Comparison of ENCODE assay signal across 22 cellular contexts in genomic region chr2:54631755-54632154, GRCh38.
DNase-seq lines count a peak whose midpoint lies in the region; ATAC-seq, FAIRE-seq and TF ChIP-seq lines count a peak whose summit lies in the region.
"Had no signal": no experiment of that assay in that cellular context is flagged by ENCODE, and none has a peak within 500 bp of the region (broad histone marks: within the 10 kb centered on the region; RNA-seq: fewer than 3 reads in every experiment).

No MANE protein-coding gene starts in this region.

- CTCF ChIA-PET in endothelial cell of umbilical vein (lab: Charles Lee): interaction anchor here (0.6 to 1.4 kb wide), 2 partner anchors 72 to 425 kb away, joined by 3 read pairs; no protein-coding TSS in a partner anchor

- H3K36me3 ChIP-seq in left ventricle myocardium inferior (peaks cover 79% of the 10 kb centered on the region), endothelial cell of umbilical vein (ENCODE audit: control insufficient read depth in 2 of 2, extremely low read depth in 1 of 2, insufficient read depth in 2 of 2, low read length in 2 of 2) (peaks cover 37 to 52% of the 10 kb centered on the region in 2 experiments), upper lobe of left lung (peaks cover 45 to 94% (median 66%) of the 10 kb centered on the region in 4 donors)
- H3K36me3 ChIP-seq: neural progenitor cell had no signal

- no peaks in the 10 kb centered on the region for H4K20me1 ChIP-seq in endothelial cell of umbilical vein (replicated peaks; ENCODE audit: control insufficient read depth, extremely low read depth, insufficient read depth, low read length)

- no peaks in the 10 kb centered on the region for H3K9me3 Mint-ChIP-seq in naive thymus-derived CD8-positive, alpha-beta T cell
- H3K9me3 Mint-ChIP-seq: neural progenitor cell had no signal

- no peak for DNase-seq in left ventricle myocardium inferior
- no peak for DNase-seq in cardiac septum (ENCODE audit: low spot score)
- no peak for DNase-seq in endothelial cell of umbilical vein (ENCODE audit: low read depth, low spot score)
- no peak for DNase-seq in naive thymus-derived CD8-positive, alpha-beta T cell
- DNase-seq in upper lobe of left lung: no peak
- DNase-seq in stimulated activated CD4-positive, alpha-beta T cell treated with anti-CD3 and anti-CD28 coated beads, Interleukin-4, amount 100 ng/mL, for 24 hours: no peak
- DNase-seq in substantia nigra (lab: John Stamatoyannopoulos, UW): no peak
- DNase-seq: activated CD4-positive, alpha-beta T cell treated with anti-CD3 and anti-CD28 coated beads for 4 hours; DMS 273 treated with DMSO at 0.1 percent for 48 hours; foreskin melanocyte; GDM1; mucosa of descending colon; NCI-H1436 treated with DMSO at 0.1 percent for 48 hours; NCI-H2171; NCI-H524 treated with DMSO at 0.1 percent for 48 hours; SHP77 treated with DMSO at 0.1 percent for 48 hours; stimulated activated CD8-positive, alpha-beta memory T cell treated with anti-CD3 and anti-CD28 coated beads, Interleukin-4, amount 100 ng/mL, for 48 hours had no signal

- intact Hi-C loops in left ventricle myocardium inferior (cut with micrococcal nuclease) (loop anchor here (10.0 kb wide), 1 partner anchor 107 kb away; no protein-coding TSS in a partner anchor), cardiac septum (cut with DNase I) (loop anchor here (5.0 to 10.0 kb wide), 4 partner anchors 34 to 514 kb away; partner anchors contain the start of gene ACYP2), endothelial cell of umbilical vein (cut with micrococcal nuclease) (no loop called here)

- H3K4me2 ChIP-seq in endothelial cell of umbilical vein (ENCODE audit: insufficient read depth, low read length): no peak overlapping the region
- H3K4me2 ChIP-seq: neural progenitor cell had no signal

- TF ChIP-seq POLR2A in endothelial cell of umbilical vein (IDR thresholded peaks at IDR 0.05; ENCODE audit: low read depth, low read length): no peak
- no peak for TF ChIP-seq POLR2A in upper lobe of left lung (IDR thresholded peaks at IDR 0.05)

- dilution Hi-C loops in endothelial cell of umbilical vein (cut with MboI; ENCODE audit: extremely low pct_ligation_motif_present, low sequenced_read_pairs): no loop called here

- peaks cover 31 to 35% (median 33%) of the 10 kb centered on the region in 4 donors for H3K4me1 Mint-ChIP-seq in naive thymus-derived CD8-positive, alpha-beta T cell

- FAIRE-seq in endothelial cell of umbilical vein (lab: Jason Lieb, UNC): no peak
- FAIRE-seq: TTC549 had no signal

- H3K4me3 Mint-ChIP-seq in naive thymus-derived CD8-positive, alpha-beta T cell: no peak overlapping the region
- H3K4me3 Mint-ChIP-seq: neural progenitor cell had no signal

- no peak for TF ChIP-seq CTCF in left ventricle myocardium inferior (IDR thresholded peaks at IDR 0.05; ENCODE audit: borderline replicate concordance)
- no peak for TF ChIP-seq CTCF in endothelial cell of umbilical vein (IDR thresholded peaks at IDR 0.05; ENCODE audit: extremely low read depth in 1 of 2, insufficient read depth in 1 of 2, low read depth in 1 of 2, low read length in 2 of 2)
- TF ChIP-seq CTCF in upper lobe of left lung (IDR thresholded peaks at IDR 0.05): no peak

- no peak for ATAC-seq in naive thymus-derived CD8-positive, alpha-beta T cell
- ATAC-seq in upper lobe of left lung (ENCODE audit: low FRiP score in 2 of 2) (no peak), GM19324 (IDR thresholded peaks at IDR 0.05; ENCODE audit: low FRiP score, unreplicated experiment) (no peak)
- ATAC-seq: mucosa of descending colon had no signal

- 73 to 82% methylated on average over 4 of the region's 4 CpGs for WGBS in upper lobe of left lung, 2 donors

- no peak overlapping the region for H2AFZ ChIP-seq in endothelial cell of umbilical vein (ENCODE audit: low read depth, low read length)
- H2AFZ ChIP-seq: neural progenitor cell had no signal

- H3K27me3 Mint-ChIP-seq in naive thymus-derived CD8-positive, alpha-beta T cell: no peaks in the 10 kb centered on the region

- H3K27ac ChIP-seq in left ventricle myocardium inferior (replicated peaks) (peak overlapping the region; percentile 90), endothelial cell of umbilical vein (ENCODE audit: insufficient read depth, low read depth, low read length) (no peak overlapping the region), upper lobe of left lung (peak overlapping the region; percentile 32 to 90 (median 77)), substantia nigra (ENCODE audit: low read depth, low read length, poor library complexity, severe bottlenecking) (no peak overlapping the region)
- H3K27ac ChIP-seq: HL-60, neural progenitor cell, suprapubic skin had no signal

- H3K4me3 ChIP-seq in left ventricle myocardium inferior: no peak overlapping the region
- no peak overlapping the region for H3K4me3 ChIP-seq in endothelial cell of umbilical vein (replicated peaks in 1 of 3; ENCODE audit: insufficient read depth in 1 of 3, low read depth in 1 of 3, low read length in 3 of 3)
- no peak overlapping the region for H3K4me3 ChIP-seq in upper lobe of left lung
- H3K4me3 ChIP-seq: mucosa of descending colon, neural progenitor cell, suprapubic skin had no signal

- H3K9me3 ChIP-seq in left ventricle myocardium inferior (replicated peaks) (no peaks in the 10 kb centered on the region), endothelial cell of umbilical vein (replicated peaks; ENCODE audit: control insufficient read depth, insufficient read depth, low read length) (no peaks in the 10 kb centered on the region), upper lobe of left lung (no peaks in the 10 kb centered on the region)
- H3K9me3 ChIP-seq: mucosa of descending colon, suprapubic skin had no signal

- H3K9me1 ChIP-seq in endothelial cell of umbilical vein (replicated peaks; ENCODE audit: control insufficient read depth, extremely low read depth, insufficient read depth, low read length): no peaks in the 10 kb centered on the region

- no peaks in the 10 kb centered on the region for H3K27me3 ChIP-seq in left ventricle myocardium inferior (ENCODE audit: low read depth)
- H3K27me3 ChIP-seq in endothelial cell of umbilical vein (ENCODE audit: control insufficient read depth in 2 of 2, insufficient read depth in 2 of 2, low read length in 2 of 2): no peaks in the 10 kb centered on the region
- no peaks in the 10 kb centered on the region for H3K27me3 ChIP-seq in upper lobe of left lung
- H3K27me3 ChIP-seq: neural progenitor cell, suprapubic skin had no signal

- peaks cover 15 to 96% (median 31%) of the 10 kb centered on the region in 3 donors for H3K36me3 Mint-ChIP-seq in naive thymus-derived CD8-positive, alpha-beta T cell

- BruUV-seq in endothelial cell of umbilical vein (replicated peaks; lab: Mats Ljungman, UMichigan): no TSS peak

- no peak overlapping the region for H3K9ac ChIP-seq in endothelial cell of umbilical vein (replicated peaks; ENCODE audit: extremely low read depth, insufficient read depth, low read length)
- H3K9ac ChIP-seq: neural progenitor cell had no signal

- H3K79me2 ChIP-seq in endothelial cell of umbilical vein (ENCODE audit: control insufficient read depth, insufficient read depth, low read length): peaks cover 23% of the 10 kb centered on the region

- H3K27ac Mint-ChIP-seq in naive thymus-derived CD8-positive, alpha-beta T cell: peak overlapping the region in 7 of 10 donors; percentile 14 to 55 (median 43)
- H3K27ac Mint-ChIP-seq: neural progenitor cell had no signal

- H3K4me1 ChIP-seq in left ventricle myocardium inferior (peaks cover 96% of the 10 kb centered on the region), endothelial cell of umbilical vein (ENCODE audit: control insufficient read depth, extremely low read depth, insufficient read depth, low read length) (peaks cover 37% of the 10 kb centered on the region), upper lobe of left lung (peaks cover 25 to 66% (median 50%) of the 10 kb centered on the region in 4 donors)
- H3K4me1 ChIP-seq: neural progenitor cell had no signal

- TF ChIP-seq EP300 in upper lobe of left lung (IDR thresholded peaks at IDR 0.05): no peak

- POLR2A ChIA-PET in endothelial cell of umbilical vein (lab: Charles Lee): no interaction called here
- POLR2A ChIA-PET in naive thymus-derived CD8-positive, alpha-beta T cell (lab: Charles Lee): interaction anchor here (0.7 kb wide), 2 partner anchors 15 to 378 kb away, joined by 3 read pairs; no protein-coding TSS in a partner anchor

TF ChIP-seq in endothelial cell of umbilical vein, 7 proteins besides CTCF, POLR2A, EP300 and RAD21:
- TF ChIP-seq FOS (IDR thresholded peaks at IDR 0.05; ENCODE audit: borderline replicate concordance, insufficient read depth, low read length) (peak; percentile 25), GATA2 (IDR thresholded peaks at IDR 0.05; ENCODE audit: insufficient read depth, insufficient read length, low read depth, low read length) (no peak)

Comparison
In these comparisons a context has a peak if more than half of its experiments do, and no peak if none do; other contexts are left out.
1. H3K27ac ChIP-seq: peak in left ventricle myocardium inferior (single experiment) and upper lobe of left lung (4 of 4); none in endothelial cell of umbilical vein (single experiment) and substantia nigra (single experiment).